9 cellular contexts compared by ENCODE assay signal in the genomic region with DNA sequence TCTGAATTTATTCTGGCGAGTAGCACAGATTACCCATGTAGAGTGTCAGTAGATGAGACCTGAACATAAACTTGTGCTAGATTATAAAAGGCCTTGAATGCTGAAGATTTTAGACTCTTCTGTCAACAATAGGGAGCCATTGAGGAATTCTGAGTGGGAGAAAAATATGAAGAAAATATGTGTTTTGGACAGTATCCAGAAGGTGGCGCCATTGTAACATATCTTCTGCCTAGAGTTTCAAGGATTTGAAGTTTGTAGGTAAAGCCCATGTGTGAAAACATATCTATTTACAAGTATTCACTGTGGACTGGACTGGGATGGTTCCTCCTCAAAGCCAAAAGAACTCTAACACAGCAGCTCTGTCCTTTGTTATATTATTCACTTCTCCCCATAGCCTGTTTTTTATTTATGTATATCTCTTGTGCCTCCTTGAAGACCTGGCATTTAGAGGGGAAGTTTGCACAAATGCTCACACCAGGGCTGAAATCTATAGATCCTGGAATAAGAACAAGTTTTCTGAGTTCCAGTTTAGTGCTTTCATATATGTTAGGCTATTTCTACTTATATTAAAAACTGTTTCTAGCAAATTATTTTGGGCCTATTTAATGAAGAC.
DNase-seq lines count a peak whose midpoint lies in the region; ATAC-seq and TF ChIP-seq lines count a peak whose summit lies in the region.
"Had no signal": no experiment of that assay in that cellular context is flagged by ENCODE, and none has a peak within 500 bp of the region (broad histone marks: within the 10 kb centered on the region; RNA-seq: fewer than 3 reads in every experiment).

No MANE protein-coding gene starts in this region.

- H3K36me3 ChIP-seq in IMR-90 (ENCODE audit: control insufficient read depth, insufficient read depth, low read length): no peaks in the 10 kb centered on the region
- no peaks in the 10 kb centered on the region for H3K36me3 ChIP-seq in PC-3 (ENCODE audit: low read depth, low read length)
- no peaks in the 10 kb centered on the region for H3K36me3 ChIP-seq in neural progenitor cell

- no peaks in the 10 kb centered on the region for H3K9me2 ChIP-seq in PC-3 (replicated peaks; ENCODE audit: low read length)

- no peaks in the 10 kb centered on the region for H3K27me3 ChIP-seq in IMR-90 (ENCODE audit: control insufficient read depth, insufficient read depth, low read length)
- H3K27me3 ChIP-seq in PC-3 (ENCODE audit: low read length): no peaks in the 10 kb centered on the region
- H3K27me3 ChIP-seq in neural progenitor cell: no peaks in the 10 kb centered on the region

- H3K27ac ChIP-seq in 22Rv1 (no peak overlapping the region), IMR-90 (ENCODE audit: insufficient read depth, low read length) (no peak overlapping the region), PC-3 (ENCODE audit: low read length) (no peak overlapping the region), neural progenitor cell (no peak overlapping the region)

- no peak overlapping the region for H3K4me2 ChIP-seq in IMR-90 (ENCODE audit: low read depth, low read length)
- no peak overlapping the region for H3K4me2 ChIP-seq in PC-3 (ENCODE audit: low read length)
- no peak overlapping the region for H3K4me2 ChIP-seq in neural progenitor cell

- WGBS in IMR-90 (ENCODE audit: extremely low coverage in 2 of 2, insufficient read length in 1 of 2), 2 experiments: 25% methylated on average over 1 of the region's 2 CpGs; no CpG with 5 or more reads in 1 of the 2 experiments

- no peak overlapping the region for H3K18ac ChIP-seq in IMR-90 (ENCODE audit: low read depth, low read length)

- intact Hi-C loops in IMR-90 (cut with micrococcal nuclease) (loop anchor here (1.0 to 10.0 kb wide), 7 partner anchors 48 to 1427 kb away; no protein-coding TSS in a partner anchor), PC-3 (cut with micrococcal nuclease) (loop anchor here (1.0 to 5.0 kb wide), 6 partner anchors 83 to 1428 kb away; a partner anchor contains a TSS), left colon (cut with DNase I, micrococcal nuclease) (no loop called here)

- peak overlapping the region; percentile 78; the same call in 1 of the 2 replicates for H2BK120ac ChIP-seq in IMR-90 (ENCODE audit: low read depth, low read length)

- H3K36me3 Mint-ChIP-seq in endothelial cell (ENCODE audit: low read depth, unreplicated experiment) (no peaks in the 10 kb centered on the region), neural progenitor cell (no peaks in the 10 kb centered on the region)

- TF ChIP-seq CTCF in 22Rv1 (IDR thresholded peaks at IDR 0.05) (peak; percentile 82), IMR-90 (conservative IDR thresholded peaks at IDR 0.05; ENCODE audit: low read depth, low read length) (peak; percentile 75), PC-3 (conservative IDR thresholded peaks at IDR 0.05; ENCODE audit: low read depth, low read length) (peak; percentile 86), endothelial cell (IDR thresholded peaks at IDR 0.05; ENCODE audit: unreplicated experiment) (peak; percentile 83), neural progenitor cell (IDR thresholded peaks at IDR 0.05) (peak; percentile 80)

- peak overlapping the region; percentile 29; the same call in 1 of the 2 replicates for H3K4ac ChIP-seq in IMR-90 (ENCODE audit: low read depth, low read length)

- H3K27me3 Mint-ChIP-seq in endothelial cell (ENCODE audit: unreplicated experiment): no peaks in the 10 kb centered on the region
- no peaks in the 10 kb centered on the region for H3K27me3 Mint-ChIP-seq in neural progenitor cell (ENCODE audit: insufficient read depth, low read depth)
- H3K27me3 Mint-ChIP-seq: dendritic cell treated with granulocyte-macrophage colony-stimulating factor and Interleukin-4, amounts not matched to agents 40 ng/mL and 50 ng/mL, for 4 days had no signal

- no peak overlapping the region for H2AK9ac ChIP-seq in IMR-90 (replicated peaks; ENCODE audit: low read depth, low read length, poor library complexity)

- 0 out of 2 replicates have a peak overlapping the region, but pooled peaks have one; percentile 30 for H3K14ac ChIP-seq in IMR-90 (replicated peaks; ENCODE audit: low read depth, low read length)

- no peaks in the 10 kb centered on the region for H3F3A ChIP-seq in PC-3 (ENCODE audit: low read length, unreplicated experiment)
- no peaks in the 10 kb centered on the region for H3F3A ChIP-seq in neural progenitor cell (ENCODE audit: low read depth)

- H3K9me3 ChIP-seq in IMR-90 (ENCODE audit: control insufficient read depth, insufficient read depth, low read length) (no peaks in the 10 kb centered on the region), PC-3 (ENCODE audit: low read length) (no peaks in the 10 kb centered on the region), neural progenitor cell (ENCODE audit: low read depth) (no peaks in the 10 kb centered on the region)

- H2AK5ac ChIP-seq in IMR-90 (ENCODE audit: low read depth, low read length): no peak overlapping the region

- H2BK5ac ChIP-seq in IMR-90 (ENCODE audit: low read depth, low read length, poor library complexity, severe bottlenecking): peak overlapping the region; percentile 24

- no peak overlapping the region for H3K4me3 Mint-ChIP-seq in endothelial cell (ENCODE audit: unreplicated experiment)
- H3K4me3 Mint-ChIP-seq in neural progenitor cell: no peak overlapping the region
- H3K4me3 Mint-ChIP-seq: dendritic cell treated with granulocyte-macrophage colony-stimulating factor and Interleukin-4, amounts not matched to agents 40 ng/mL and 50 ng/mL, for 4 days had no signal

- no peaks in the 10 kb centered on the region for H3K79me1 ChIP-seq in IMR-90 (ENCODE audit: low read depth in 1 of 2, low read length in 2 of 2)

- peak overlapping the region; percentile 24; the same call in 1 of the 3 replicates for H2BK15ac ChIP-seq in IMR-90 (ENCODE audit: low read depth, low read length)

- TF ChIP-seq POLR2A in IMR-90 (IDR thresholded peaks at IDR 0.05; ENCODE audit: low read depth, low read length) (0 out of 2 replicates have a peak, but pooled peaks have one; percentile 28), GM18505 (IDR thresholded peaks at IDR 0.05; ENCODE audit: borderline replicate concordance, extremely low read depth, insufficient read depth, insufficient read length) (no peak)

- dilution Hi-C loops in IMR-90 (cut with HindIII; ENCODE audit: low sequenced_read_pairs, unreplicated experiment): no loop called here

- H3K4me3 ChIP-seq in IMR-90 (ENCODE audit: insufficient read depth, low read depth, low read length) (no peak overlapping the region), PC-3 (ENCODE audit: low read length) (no peak overlapping the region), neural progenitor cell (no peak overlapping the region)

- peak overlapping the region; percentile 49; the same call in 1 of the 2 replicates for H4K5ac ChIP-seq in IMR-90 (ENCODE audit: low read depth, low read length)

- H3K23ac ChIP-seq in IMR-90 (ENCODE audit: low read depth, low read length): no peak overlapping the region

- in situ Hi-C loops in IMR-90 (cut with MboI; ENCODE audit: low sequenced_read_pairs): loop anchor here (10.0 kb wide), 3 partner anchors 309 to 1419 kb away; no protein-coding TSS in a partner anchor

- H3K56ac ChIP-seq in IMR-90 (ENCODE audit: extremely low read depth, insufficient read depth, low read length): no peak overlapping the region

- no TSS peak for BruUV-seq in IMR-90 (replicated peaks; lab: Mats Ljungman, UMichigan)
- BruUV-seq in PC-3 (replicated peaks; lab: Mats Ljungman, UMichigan): no TSS peak

- peak; percentile 57 for ATAC-seq in IMR-90 (ENCODE audit: low read depth)
- peak; percentile 61 for ATAC-seq in PC-3
- ATAC-seq in GM18505 (IDR thresholded peaks at IDR 0.05; ENCODE audit: unreplicated experiment): no peak
- no peak for ATAC-seq in left colon

- H3K9me1 ChIP-seq in IMR-90 (ENCODE audit: insufficient read depth, low read length): peaks cover 3% of the 10 kb centered on the region; the same call in 1 of the 2 replicates

- H3K79me2 ChIP-seq in PC-3 (ENCODE audit: low read length) (no peaks in the 10 kb centered on the region), neural progenitor cell (ENCODE audit: low read depth) (no peaks in the 10 kb centered on the region)

- H3K9ac ChIP-seq in IMR-90 (ENCODE audit: low read depth, low read length) (no peak overlapping the region), PC-3 (ENCODE audit: low read length) (no peak overlapping the region), neural progenitor cell (no peak overlapping the region)

- H3K27ac Mint-ChIP-seq in endothelial cell (ENCODE audit: unreplicated experiment) (no peak overlapping the region), neural progenitor cell (no peak overlapping the region)
- H3K27ac Mint-ChIP-seq: dendritic cell treated with granulocyte-macrophage colony-stimulating factor and Interleukin-4, amounts not matched to agents 40 ng/mL and 50 ng/mL, for 4 days had no signal

- POLR2A ChIA-PET in IMR-90 (lab: Charles Lee; ENCODE audit: unreplicated experiment): no interaction called here
- POLR2A ChIA-PET in PC-3 (lab: Charles Lee; ENCODE audit: unreplicated experiment): no interaction called here

- CTCF ChIA-PET in IMR-90 (lab: Yijun Ruan, JAX) (interaction anchor here (0.6 to 1.6 kb wide), 3 partner anchors 11 to 547 kb away, joined by 3 to 4 read pairs (median 4); no protein-coding TSS in a partner anchor), PC-3 (lab: Charles Lee) (no interaction called here)

- no peak overlapping the region for H2AFZ ChIP-seq in IMR-90 (replicated peaks; ENCODE audit: low read length, poor library complexity)
- H2AFZ ChIP-seq in PC-3 (ENCODE audit: low read length): no peak overlapping the region
- H2AFZ ChIP-seq in neural progenitor cell (replicated peaks): no peak overlapping the region

- H4K91ac ChIP-seq in IMR-90 (ENCODE audit: insufficient read depth, low read depth, low read length): peak overlapping the region; percentile 0; the same call in 1 of the 2 replicates

- H3K4me1 ChIP-seq in IMR-90 (ENCODE audit: control insufficient read depth, insufficient read depth, low read length): peaks cover 12% of the 10 kb centered on the region
- H3K4me1 ChIP-seq in PC-3 (ENCODE audit: insufficient read depth, low read length): peaks cover 17% of the 10 kb centered on the region
- H3K4me1 ChIP-seq in neural progenitor cell: no peaks in the 10 kb centered on the region

- H4K20me1 ChIP-seq in IMR-90 (ENCODE audit: insufficient read depth, low read length) (no peaks in the 10 kb centered on the region), PC-3 (ENCODE audit: low read length) (no peaks in the 10 kb centered on the region), neural progenitor cell (ENCODE audit: low read depth) (no peaks in the 10 kb centered on the region)

- peak; percentile 51 for DNase-seq in GM04504 (ENCODE audit: low read depth)
- peak; percentile 79 for DNase-seq in IMR-90
- DNase-seq in PC-3: peak; percentile 82
- DNase-seq in endothelial cell (ENCODE audit: low spot score): peak; percentile 62
- DNase-seq in neural progenitor cell (ENCODE audit: low spot score): peak; percentile 62
- no peak for DNase-seq in left colon

- H3K4me1 Mint-ChIP-seq in endothelial cell (ENCODE audit: unreplicated experiment): peaks cover 10% of the 10 kb centered on the region
- peaks cover 18% of the 10 kb centered on the region for H3K4me1 Mint-ChIP-seq in neural progenitor cell

- TF ChIP-seq RAD21 in IMR-90 (IDR thresholded peaks at IDR 0.05; ENCODE audit: low read length): peak; percentile 84

- 0 out of 2 replicates have a peak overlapping the region, but pooled peaks have one; percentile 53 for H2BK20ac ChIP-seq in IMR-90 (ENCODE audit: low read depth, low read length)

- H3K9me3 Mint-ChIP-seq in endothelial cell (ENCODE audit: unreplicated experiment) (no peaks in the 10 kb centered on the region), neural progenitor cell (no peaks in the 10 kb centered on the region)
- H3K9me3 Mint-ChIP-seq: dendritic cell treated with granulocyte-macrophage colony-stimulating factor and Interleukin-4, amounts not matched to agents 40 ng/mL and 50 ng/mL, for 4 days had no signal

- peak overlapping the region in 1 of 2 experiments; percentile 14; a peak in 1 of 4 replicates for H4K8ac ChIP-seq in IMR-90 (ENCODE audit: low read depth in 2 of 2, low read length in 2 of 2)

Comparison
In these comparisons a context has a peak if more than half of its experiments do, and no peak if none do; other contexts are left out.
1. DNase-seq: peak in GM04504 (single experiment), IMR-90 (single experiment), PC-3 (single experiment), endothelial cell (single experiment) and neural progenitor cell (single experiment); none in left colon (0 of 2).
2. ATAC-seq: peak in IMR-90 (single experiment) and PC-3 (single experiment); none in GM18505 (single experiment) and left colon (single experiment).
3. intact Hi-C loops: an anchor here in IMR-90 (1.0 to 10.0 kb wide) and PC-3 (1.0 to 5.0 kb wide); none called in left colon.
4. Peak in every context shown above with its lines, with median percentiles within 50 percentile points of each other: CTCF ChIP-seq.